In genomic region chr9:36939214-36939613, GRCh38 we compare ENCODE assay signal across 20 cellular contexts.
DNase-seq lines count a peak whose midpoint lies in the region; ATAC-seq, FAIRE-seq and TF ChIP-seq lines count a peak whose summit lies in the region.
"Had no signal": no experiment of that assay in that cellular context is flagged by ENCODE, and none has a peak within 500 bp of the region (broad histone marks: within the 10 kb centered on the region; RNA-seq: fewer than 3 reads in every experiment).

No MANE protein-coding gene starts in this region.

- POLR2A ChIA-PET in HepG2 (lab: Yijun Ruan, JAX), result no interaction called here

- TF ChIP-seq POLR2A in HepG2 (IDR thresholded peaks at IDR 0.05; ENCODE audit: insufficient read depth in 1 of 2, low read depth in 2 of 2, low read length in 2 of 2), result no peak
- TF ChIP-seq POLR2A in right lobe of liver (IDR thresholded peaks at IDR 0.05), result no peak

- H3K9me3 ChIP-seq in HepG2 (ENCODE audit: low read length), result no peaks in the 10 kb centered on the region
- no peaks in the 10 kb centered on the region for H3K9me3 ChIP-seq in right lobe of liver
- H3K9me3 ChIP-seq in SK-N-MC (ENCODE audit: low read depth, low read length), result no peaks in the 10 kb centered on the region

- CTCF ChIA-PET in HepG2 (lab: Yijun Ruan, JAX; ENCODE audit: low intra/inter-chr PET ratio, low total read pairs), result no interaction called here

- WGBS in HepG2 (ENCODE audit: low lambda C conversion rate), result 2% methylated on average over 5 of the region's 5 CpGs
- 61% methylated on average over 5 of the region's 5 CpGs for WGBS in right lobe of liver (ENCODE audit: insufficient coverage, low coverage, low lambda C conversion rate, missing lambda C conversion rate)

- H3K27ac ChIP-seq in HepG2 (ENCODE audit: extremely low read length, insufficient read depth, low read length), result no peak overlapping the region
- no peak overlapping the region for H3K27ac ChIP-seq in right lobe of liver
- no peak overlapping the region; the same call in 1 of the 2 replicates for H3K27ac ChIP-seq in SK-N-MC
- H3K27ac ChIP-seq: HL-60 had no signal

- H3K9ac ChIP-seq in HepG2 (ENCODE audit: insufficient read depth, low read depth, low read length) (no peak overlapping the region), SK-N-MC (ENCODE audit: insufficient read length) (peak overlapping the region; percentile 49)

- DNase-seq in HepG2 (ENCODE audit: low spot score) (no peak), right lobe of liver (no peak), SK-N-MC (ENCODE audit: low read depth, low spot score) (no peak), mesenteric fat pad (ENCODE audit: low spot score) (peak; percentile 11), DMS153 treated with DMSO at 0.1 percent for 48 hours (lab: John Stamatoyannopoulos, UW; ENCODE audit: unreplicated experiment) (no peak), occipital lobe (lab: John Stamatoyannopoulos, UW) (no peak)
- DNase-seq: 8988T; AML-193; C1 segment of cervical spinal cord; Calu3; CD4-positive, alpha-beta T cell; DMS 273 treated with DMSO at 0.1 percent for 48 hours; DMS79; HCEC 1CT; HFFc6 had no signal

- TF ChIP-seq RAD21 in HepG2 (CRISPR knock-in tag; IDR thresholded peaks at IDR 0.05), result no peak

- no peaks in the 10 kb centered on the region for H3K4me1 ChIP-seq in HepG2 (ENCODE audit: insufficient read depth, low read length)
- H3K4me1 ChIP-seq in right lobe of liver, result no peaks in the 10 kb centered on the region

- H3K4me3 ChIP-seq in HepG2 (replicated peaks in 1 of 3; ENCODE audit: insufficient read depth in 1 of 3, low read depth in 2 of 3, low read length in 3 of 3), result no peak overlapping the region
- H3K4me3 ChIP-seq in right lobe of liver, result no peak overlapping the region
- no peak overlapping the region for H3K4me3 ChIP-seq in SK-N-MC
- H3K4me3 ChIP-seq: GM12878 had no signal

- no peak for FAIRE-seq in HepG2 (lab: Jason Lieb, UNC)
- FAIRE-seq: GM12878, GM19239 had no signal

- no peak overlapping the region for H3K4me2 ChIP-seq in HepG2 (ENCODE audit: low read depth, low read length)

- no peaks in the 10 kb centered on the region for H3K79me2 ChIP-seq in HepG2 (ENCODE audit: insufficient read depth, low read length)

- no peak overlapping the region for H2AFZ ChIP-seq in HepG2 (ENCODE audit: low read length)

- no TSS peak for BruUV-seq in HepG2 (replicated peaks; lab: Mats Ljungman, UMichigan)

- ATAC-seq in HepG2 (no peak), right lobe of liver (no peak), HG02763 (IDR thresholded peaks at IDR 0.05; ENCODE audit: unreplicated experiment) (no peak), HG03097 (IDR thresholded peaks at IDR 0.05; ENCODE audit: low FRiP score, unreplicated experiment) (no peak)
- ATAC-seq: GM12878 had no signal

- in situ Hi-C loops in HepG2 (cut with HindIII; ENCODE audit: extremely low pct_ligation_motif_present, low pct_unique_long_range_greater_than_20kb), result no loop called here

- TF ChIP-seq CTCF in HepG2 (CRISPR knock-in tag; IDR thresholded peaks at IDR 0.05) (no peak), right lobe of liver (IDR thresholded peaks at IDR 0.05) (no peak)

- TF ChIP-seq EP300 in HepG2 (IDR thresholded peaks at IDR 0.05; ENCODE audit: low read depth in 2 of 2, low read length in 2 of 2) (no peak), HepG2 (CRISPR knock-in tag; IDR thresholded peaks at IDR 0.05; ENCODE audit: borderline replicate concordance) (no peak)

- H3K36me3 ChIP-seq in HepG2 (replicated peaks in 1 of 2; ENCODE audit: control insufficient read depth in 1 of 2, insufficient read depth in 2 of 2, low read length in 2 of 2) (no peaks in the 10 kb centered on the region), right lobe of liver (no peaks in the 10 kb centered on the region), SK-N-MC (ENCODE audit: insufficient read depth, low read length) (no peaks in the 10 kb centered on the region)

- intact Hi-C loops in HepG2 (cut with micrococcal nuclease; ENCODE audit: unreplicated experiment), result no loop called here
- intact Hi-C loops in right lobe of liver (cut with DNase I), result no loop called here

- H4K20me1 ChIP-seq in HepG2 (ENCODE audit: insufficient read depth, low read length), result no peaks in the 10 kb centered on the region

- H3K27me3 ChIP-seq in HepG2 (ENCODE audit: control insufficient read depth in 1 of 2, insufficient read depth in 2 of 2, low read length in 2 of 2) (peaks cover 1 to 43% of the 10 kb centered on the region in 2 experiments), right lobe of liver (no peaks in the 10 kb centered on the region)

TF ChIP-seq in HepG2, 621 proteins besides CTCF, POLR2A, EP300 and RAD21:
- TF ChIP-seq MZF1 (CRISPR knock-in tag; IDR thresholded peaks at IDR 0.05; ENCODE audit: borderline replicate concordance), result no peak
- peak; percentile 96 for TF ChIP-seq MNT (IDR thresholded peaks at IDR 0.05)
